In the genomic region with DNA sequence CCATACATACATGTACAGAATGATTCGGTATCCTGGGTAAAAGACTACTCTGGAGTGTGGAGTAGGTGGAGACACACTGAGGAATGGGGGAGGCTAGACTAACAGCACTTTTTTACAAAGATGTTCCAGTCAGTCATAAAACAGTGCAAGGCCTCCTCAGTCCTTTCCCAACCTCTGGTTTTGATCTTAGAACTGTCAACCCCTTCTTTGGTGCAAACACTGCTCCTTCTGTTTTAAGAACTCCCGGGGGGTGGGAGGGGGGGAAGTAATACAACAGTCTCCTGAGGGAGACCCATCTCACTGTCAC, we compare ENCODE assay signal across 8 cellular contexts. TPM values are rescaled to one million over a fixed set of nuclear protein-coding genes. Genes with fewer than 3 reads are reported as not detected.
DNase-seq lines count a peak whose midpoint lies in the region; ATAC-seq, FAIRE-seq and TF ChIP-seq lines count a peak whose summit lies in the region.

No MANE protein-coding gene starts in this region.

- H3K27me3 ChIP-seq in DND-41 (ENCODE audit: insufficient read depth, low read length, poor library complexity) (no peaks in the 10 kb centered on the region), RWPE2 (ENCODE audit: insufficient read depth, poor library complexity, severe bottlenecking) (no peaks in the 10 kb centered on the region), esophagus (ENCODE audit: control insufficient read depth in 1 of 2, insufficient read depth in 2 of 2, low read length in 2 of 2) (no peaks in the 10 kb centered on the region), pancreas (peaks cover 0 to under 1% (median 0%) of the 10 kb centered on the region in 4 donors)

- intact Hi-C loops in pancreas (cut with DNase I), result no loop called here

- TF ChIP-seq CTCF in DND-41 (IDR thresholded peaks at IDR 0.05; ENCODE audit: borderline replicate concordance, extremely low read depth, low read length, poor library complexity, severe bottlenecking) (no peak), RWPE2 (IDR thresholded peaks at IDR 0.05; ENCODE audit: poor library complexity, severe bottlenecking) (no peak), pancreas (IDR thresholded peaks at IDR 0.05) (no peak)

- H3K4me3 ChIP-seq in DND-41 (ENCODE audit: low read depth in 1 of 2, low read length in 2 of 2) (peak overlapping the region; percentile 70 to 90), RWPE2 (ENCODE audit: severe bottlenecking) (peak overlapping the region; percentile 51), esophagus (ENCODE audit: low read depth in 1 of 2, low read length in 2 of 2) (no peak overlapping the region), pancreas (peak overlapping the region in 3 of 4 donors; percentile 48 to 67 (median 62))

- H3K79me2 ChIP-seq in DND-41 (ENCODE audit: insufficient read depth, low read length), result peaks cover 20% of the 10 kb centered on the region

- no peak for ATAC-seq in DND-41 (ENCODE audit: insufficient read depth, low read depth)
- ATAC-seq in RWPE2 (ENCODE audit: low read depth), result no peak
- ATAC-seq in pancreas, result no peak
- no peak for ATAC-seq in GM21423 (IDR thresholded peaks at IDR 0.05; ENCODE audit: unreplicated experiment)
- ATAC-seq in HG03045 (IDR thresholded peaks at IDR 0.05; ENCODE audit: unreplicated experiment), result no peak

- peak overlapping the region; percentile 90 for H3K9ac ChIP-seq in DND-41 (ENCODE audit: low read depth, low read length)

- FAIRE-seq in pancreas (lab: Jason Lieb, UNC), result no peak

- H3K9me3 ChIP-seq in DND-41 (ENCODE audit: insufficient read depth, low read length, severe bottlenecking), result no peaks in the 10 kb centered on the region
- H3K9me3 ChIP-seq in RWPE2 (ENCODE audit: severe bottlenecking), result no peaks in the 10 kb centered on the region
- H3K9me3 ChIP-seq in esophagus (ENCODE audit: control insufficient read depth in 2 of 2, insufficient read depth in 1 of 2, low read depth in 1 of 2, low read length in 1 of 2), result no peaks in the 10 kb centered on the region
- H3K9me3 ChIP-seq in pancreas, result no peaks in the 10 kb centered on the region

- peak overlapping the region; percentile 99 for H3K27ac ChIP-seq in DND-41 (ENCODE audit: low read length)
- H3K27ac ChIP-seq in RWPE2 (ENCODE audit: poor library complexity, severe bottlenecking), result peak overlapping the region; percentile 33
- H3K27ac ChIP-seq in esophagus (ENCODE audit: low read depth in 2 of 2, low read length in 1 of 2), result peak overlapping the region; percentile 39 to 68
- H3K27ac ChIP-seq in pancreas, result peak overlapping the region in 2 of 4 donors; percentile 46 to 60

- H3K4me1 ChIP-seq in DND-41 (ENCODE audit: insufficient read depth, low read length) (peaks cover 59% of the 10 kb centered on the region), RWPE2 (ENCODE audit: insufficient read depth, poor library complexity, severe bottlenecking) (no peaks in the 10 kb centered on the region), esophagus (ENCODE audit: control insufficient read depth in 2 of 2, insufficient read depth in 2 of 2, low read length in 1 of 2) (peaks cover 0 to 8% of the 10 kb centered on the region in 2 donors), pancreas (peaks cover 0 to 6% (median 0%) of the 10 kb centered on the region in 3 donors)

- DNase-seq in DND-41, result no peak
- no peak for DNase-seq in RWPE2 (ENCODE audit: low spot score)
- no peak for DNase-seq in pancreas
- no peak for DNase-seq in dermis blood vessel endothelial cell
- no peak for DNase-seq in NCI-H748 (lab: John Stamatoyannopoulos, UW; ENCODE audit: unreplicated experiment)

- H2AFZ ChIP-seq in DND-41 (ENCODE audit: low read depth, low read length), result peak overlapping the region; percentile 98

- peak overlapping the region; percentile 85 for H3K4me2 ChIP-seq in DND-41 (ENCODE audit: insufficient read depth, low read length)

- H4K20me1 ChIP-seq in DND-41 (ENCODE audit: insufficient read depth, low read length), result no peaks in the 10 kb centered on the region

- 35 to 44% methylated on average over 2 of the region's 2 CpGs for WGBS in esophagus, 2 donors
- whole genome bisulfite sequencing in pancreas, 2 donors, result 45 to 49% methylated on average over 2 of the region's 2 CpGs

- H3K36me3 ChIP-seq in DND-41 (ENCODE audit: insufficient read depth, low read length) (no peaks in the 10 kb centered on the region), RWPE2 (ENCODE audit: low read depth) (no peaks in the 10 kb centered on the region), esophagus (ENCODE audit: control insufficient read depth in 2 of 2, insufficient read depth in 2 of 2, low read length in 1 of 2) (no peaks in the 10 kb centered on the region), pancreas (no peaks in the 10 kb centered on the region)

RNA-seq across cellular contexts. Expression of a gene that starts 7.5 kb away (rescaled TPM):
- polyA plus RNA-seq in esophagus, result under 1 TPM; 0.45 to 0.78 TPM
- total RNA-seq in pancreas, result 1 to 10 TPM in 3 of 6 donors, under 1 TPM in 3; 0.59 to 4.1 (median 1.6) TPM
- 1 to 10 TPM; 1.3 to 1.7 TPM for polyA plus RNA-seq in pancreas
- 0.33 and 0.34 TPM in 2 replicates for total RNA-seq in dermis blood vessel endothelial cell

RNA-seq across cellular contexts. Expression of a gene that starts 16.9 kb away (rescaled TPM):
- polyA plus RNA-seq in esophagus (1 to 10 TPM; 6.9 to 7.8 TPM), pancreas (10 to 100 TPM; 12.4 to 19.0 TPM)
- total RNA-seq in pancreas (10 to 100 TPM; 12.6 to 31.8 (median 15.2) TPM), dermis blood vessel endothelial cell (62.6 and 76.5 TPM in 2 replicates)

Comparison
In these comparisons a context has a peak if more than half of its experiments do, and no peak if none do; other contexts are left out.
1. H3K4me3 ChIP-seq: peak in DND-41 (2 of 2), RWPE2 (single experiment) and pancreas (3 of 4); none in esophagus (0 of 2).